In the genomic region with DNA sequence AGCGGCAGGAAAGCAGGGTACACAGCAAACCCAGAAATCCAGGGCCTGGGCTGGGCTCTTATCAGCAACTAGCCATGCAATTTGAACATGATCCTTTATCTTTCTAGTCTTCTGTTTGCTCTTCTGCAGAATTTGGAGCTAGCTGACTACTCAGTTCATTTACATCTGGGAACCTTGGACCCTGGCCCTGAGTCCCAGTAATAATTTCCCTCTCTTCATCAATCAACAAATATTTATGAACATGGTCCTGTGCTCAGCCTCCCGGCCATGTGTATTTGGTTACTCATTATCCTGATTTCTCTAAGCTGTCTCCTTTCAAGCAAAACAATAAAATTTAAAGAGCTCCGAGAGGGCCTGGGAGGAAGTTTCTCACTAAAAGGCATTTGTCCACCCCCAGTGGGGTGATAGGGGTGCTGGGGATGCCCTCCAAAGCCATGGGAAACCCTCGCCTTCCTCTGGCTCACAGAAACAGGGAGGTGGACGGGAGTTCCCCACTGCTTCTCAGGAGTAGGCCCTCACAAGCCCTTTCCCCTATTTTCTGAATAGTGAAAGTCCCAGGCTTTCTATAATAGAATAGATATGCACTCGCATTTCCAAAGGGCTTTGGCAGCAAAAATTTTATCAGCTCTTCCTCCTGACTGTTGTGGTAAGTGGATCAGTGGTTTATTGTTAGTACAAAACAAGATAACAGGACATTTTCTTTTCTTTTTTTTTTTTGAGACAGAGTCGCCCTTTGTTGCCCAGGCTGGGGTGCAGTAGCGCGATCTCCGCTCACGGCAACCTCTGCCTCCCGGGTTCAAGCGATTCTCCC, we compare ENCODE assay signal across 12 cellular contexts. TPM values are rescaled to one million over a fixed set of nuclear protein-coding genes. Genes with fewer than 3 reads are reported as not detected.
DNase-seq lines count a peak whose midpoint lies in the region; ATAC-seq, FAIRE-seq and TF ChIP-seq lines count a peak whose summit lies in the region.
"Had no signal": no experiment of that assay in that cellular context is flagged by ENCODE, and none has a peak within 500 bp of the region (broad histone marks: within the 10 kb centered on the region; RNA-seq: fewer than 3 reads in every experiment).

No MANE protein-coding gene starts in this region.

- 54% methylated on average over 13 of the region's 13 CpGs for WGBS in prostate gland

- H3K4me3 ChIP-seq in kidney (ENCODE audit: low read length in 2 of 2) (peak overlapping the region; percentile 9 to 14), prostate gland (no peak overlapping the region)

- H3K9ac ChIP-seq in kidney (ENCODE audit: low read length in 2 of 2), result peak overlapping the region in 1 of 2 donors; percentile 41

- H3K36me3 ChIP-seq in kidney (ENCODE audit: control insufficient read depth in 1 of 2, insufficient read depth in 2 of 2, low read length in 2 of 2), result no peaks in the 10 kb centered on the region
- H3K36me3 ChIP-seq in prostate gland, result no peaks in the 10 kb centered on the region

- CTCF ChIA-PET in activated CD8-positive, alpha-beta memory T cell treated with anti-CD3 and anti-CD28 coated beads, Interleukin-2, amount 10 ng/mL, durations not matched to agents 7 days and 5 days (lab: Charles Lee), result interaction anchor here (2.4 kb wide), 1 partner anchor 120 kb away, joined by 16 read pairs; no protein-coding TSS in a partner anchor

- DNase-seq in Caki2 (ENCODE audit: low read depth) (peak; percentile 28), kidney (no peak), prostate gland (ENCODE audit: low spot score) (no peak), NCI-H774 (lab: John Stamatoyannopoulos, UW) (no peak), GM10266 (ENCODE audit: extremely low spot score) (no peak), SKM-1 (lab: John Stamatoyannopoulos, UW; ENCODE audit: unreplicated experiment) (no peak)
- DNase-seq in activated CD8-positive, alpha-beta memory T cell treated with anti-CD3 and anti-CD28 coated beads, Interleukin-2, amount 10 ng/mL, durations not matched to agents 7 days and 5 days, result no peak
- DNase-seq: activated CD8-positive, alpha-beta memory T cell treated with anti-CD3 and anti-CD28 coated beads for 24 hours; effector CD8-positive, alpha-beta T cell; NCI-H2081 had no signal

- ATAC-seq in activated CD8-positive, alpha-beta memory T cell treated with anti-CD3 and anti-CD28 coated beads, Interleukin-2, amount 10 ng/mL, durations not matched to agents 7 days and 5 days, result no peak

- TF ChIP-seq POLR2A in prostate gland (IDR thresholded peaks at IDR 0.05), result no peak

- in situ Hi-C loops in Caki2 (cut with HindIII; ENCODE audit: low pct_unique_long_range_greater_than_20kb, low sequenced_read_pairs), result no loop called here

- no peaks in the 10 kb centered on the region for H3K27me3 ChIP-seq in prostate gland (replicated peaks; ENCODE audit: insufficient read depth)

- intact Hi-C loops in kidney (cut with DNase I), result no loop called here
- intact Hi-C loops in prostate gland (cut with DNase I), result no loop called here

- no peaks in the 10 kb centered on the region for H3K9me3 ChIP-seq in kidney (ENCODE audit: control insufficient read depth in 1 of 2, low read length in 2 of 2)
- no peaks in the 10 kb centered on the region for H3K9me3 ChIP-seq in prostate gland

- H3K4me1 ChIP-seq in kidney (ENCODE audit: control insufficient read depth in 1 of 2, insufficient read depth in 1 of 2, low read depth in 1 of 2, low read length in 2 of 2) (peaks cover 6 to 15% of the 10 kb centered on the region in 2 donors), prostate gland (replicated peaks) (no peaks in the 10 kb centered on the region)

- no peak overlapping the region for H3K4me3 Mint-ChIP-seq in activated CD8-positive, alpha-beta memory T cell treated with anti-CD3 and anti-CD28 coated beads, Interleukin-2, amount 10 ng/mL, durations not matched to agents 7 days and 5 days

- no peaks in the 10 kb centered on the region for H3K4me1 Mint-ChIP-seq in activated CD8-positive, alpha-beta memory T cell treated with anti-CD3 and anti-CD28 coated beads, Interleukin-2, amount 10 ng/mL, durations not matched to agents 7 days and 5 days

- TF ChIP-seq CTCF in kidney (IDR thresholded peaks at IDR 0.05; ENCODE audit: borderline replicate concordance, extremely low read depth, insufficient read depth) (no peak), prostate gland (IDR thresholded peaks at IDR 0.05) (no peak), GM10266 (IDR thresholded peaks at IDR 0.05; ENCODE audit: control insufficient read depth, insufficient read depth, low read depth, missing control alignments) (no peak)

- H3K27ac ChIP-seq in angular gyrus (ENCODE audit: low read depth, low read length) (peak overlapping the region; percentile 49), kidney (ENCODE audit: low read depth in 2 of 2, low read length in 2 of 2) (peak overlapping the region; percentile 52 to 79), prostate gland (peak overlapping the region; percentile 39 to 55)

- H3K9me3 Mint-ChIP-seq in activated CD8-positive, alpha-beta memory T cell treated with anti-CD3 and anti-CD28 coated beads, Interleukin-2, amount 10 ng/mL, durations not matched to agents 7 days and 5 days (ENCODE audit: low read depth), result no peaks in the 10 kb centered on the region

- peaks cover 13% of the 10 kb centered on the region for H3K27me3 Mint-ChIP-seq in activated CD8-positive, alpha-beta memory T cell treated with anti-CD3 and anti-CD28 coated beads, Interleukin-2, amount 10 ng/mL, durations not matched to agents 7 days and 5 days

- no peak for FAIRE-seq in kidney (lab: Jason Lieb, UNC)
- FAIRE-seq: urothelium cell line had no signal

- H3K36me3 Mint-ChIP-seq in activated CD8-positive, alpha-beta memory T cell treated with anti-CD3 and anti-CD28 coated beads, Interleukin-2, amount 10 ng/mL, durations not matched to agents 7 days and 5 days, result no peaks in the 10 kb centered on the region

- no peak overlapping the region for H3K27ac Mint-ChIP-seq in activated CD8-positive, alpha-beta memory T cell treated with anti-CD3 and anti-CD28 coated beads, Interleukin-2, amount 10 ng/mL, durations not matched to agents 7 days and 5 days

RNA-seq across cellular contexts. Expression of gene WDR59, which starts 6.9 kb away (rescaled TPM):
- total RNA-seq in Caki2 (2014; rRNA removed; shearing (Covaris generic); ENCODE audit: low replicate concordance), result 15.8 and 24.2 TPM in 2 replicates
- total RNA-seq in kidney (60.0 TPM), prostate gland (10 to 100 TPM; 38.5 to 62.6 TPM)
- 32.6 TPM for polyA plus RNA-seq in kidney (ENCODE audit: insufficient read depth, low read depth, low replicate concordance)
- 10 to 100 TPM; 59.0 to 74.6 TPM for total RNA-seq in activated CD8-positive, alpha-beta memory T cell treated with anti-CD3 and anti-CD28 coated beads, Interleukin-2, amount 10 ng/mL, durations not matched to agents 7 days and 5 days

RNA-seq across cellular contexts. Expression of gene ZNRF1, which starts 7.0 kb away (rescaled TPM):
- 66.7 and 104 TPM in 2 replicates for total RNA-seq in Caki2 (2014; rRNA removed; shearing (Covaris generic); ENCODE audit: low replicate concordance)
- 23.1 TPM for total RNA-seq in kidney
- 10.8 TPM for polyA plus RNA-seq in kidney (ENCODE audit: insufficient read depth, low read depth, low replicate concordance)
- 10 to 100 TPM; 15.6 to 64.2 TPM for total RNA-seq in prostate gland
- total RNA-seq in activated CD8-positive, alpha-beta memory T cell treated with anti-CD3 and anti-CD28 coated beads, Interleukin-2, amount 10 ng/mL, durations not matched to agents 7 days and 5 days, result 10 to 100 TPM; 16.1 to 22.5 TPM

Comparison
In these comparisons a context has a peak if more than half of its experiments do, and no peak if none do; other contexts are left out.
1. H3K4me3 ChIP-seq: peak in kidney (2 of 2); none in prostate gland (0 of 2).
2. Peak in every context shown above with its lines, with median percentiles within 50 percentile points of each other: H3K27ac ChIP-seq.